Comparison of ENCODE assay signal across 17 cellular contexts in genomic region chr11:119616586-119617342, GRCh38.
DNase-seq lines count a peak whose midpoint lies in the region; ATAC-seq and TF ChIP-seq lines count a peak whose summit lies in the region.
"Had no signal": no experiment of that assay in that cellular context is flagged by ENCODE, and none has a peak within 500 bp of the region (broad histone marks: within the 10 kb centered on the region; RNA-seq: fewer than 3 reads in every experiment).

No MANE protein-coding gene starts in this region.

- ATAC-seq in T-helper 17 cell = no peak
- ATAC-seq in natural killer cell treated with Interleukin-12 subunit alpha and Interleukin-12 subunit beta and Interleukin-15 and Interleukin-18, amount 100 ng/mL, for 72 hours = no peak
- ATAC-seq: activated naive CD4-positive, alpha-beta T cell treated with anti-CD3 and anti-CD28 coated beads, Interleukin-2, amount 50 U/mL, for 72 hours had no signal

- no TSS peak for BruUV-seq in MCF 10A (replicated peaks; lab: Mats Ljungman, UMichigan)

- no peak for TF ChIP-seq CTCF in MCF 10A (IDR thresholded peaks at IDR 0.05; ENCODE audit: unreplicated experiment)
- TF ChIP-seq CTCF in breast epithelium (IDR thresholded peaks at IDR 0.05) = no peak
- no peak for TF ChIP-seq CTCF in fibroblast of villous mesenchyme (IDR thresholded peaks at IDR 0.05; ENCODE audit: insufficient read depth, low read depth, low read length)
- TF ChIP-seq CTCF in GM13977 (IDR thresholded peaks at IDR 0.05; ENCODE audit: extremely low read depth, insufficient read depth, missing control alignments) = no peak
- no peak for TF ChIP-seq CTCF in BE2C (IDR thresholded peaks at IDR 0.05; ENCODE audit: low read depth, low read length)

- H3K9me3 ChIP-seq in breast epithelium (no peaks in the 10 kb centered on the region), T-helper 17 cell (ENCODE audit: control insufficient read depth, low read length, poor library complexity, severe bottlenecking) (no peaks in the 10 kb centered on the region), BE2C (peaks cover 5% of the 10 kb centered on the region; the same call in 1 of the 2 replicates)
- H3K9me3 ChIP-seq: pancreas had no signal

- no peaks in the 10 kb centered on the region for H3K27me3 ChIP-seq in breast epithelium
- no peaks in the 10 kb centered on the region for H3K27me3 ChIP-seq in BE2C
- H3K27me3 ChIP-seq: pancreas had no signal

- H3K4me1 Mint-ChIP-seq in MCF 10A (ENCODE audit: insufficient read depth, unreplicated experiment) (peaks cover 7% of the 10 kb centered on the region), T-helper 17 cell (peaks cover 18% of the 10 kb centered on the region)
- H3K4me1 Mint-ChIP-seq in natural killer cell treated with Interleukin-12 subunit alpha and Interleukin-12 subunit beta and Interleukin-15 and Interleukin-18, amount 100 ng/mL, for 72 hours (ENCODE audit: low read depth in 2 of 2) = no peaks in the 10 kb centered on the region

- no peaks in the 10 kb centered on the region for H3K27me3 Mint-ChIP-seq in MCF 10A (ENCODE audit: insufficient read depth, unreplicated experiment)
- H3K27me3 Mint-ChIP-seq in T-helper 17 cell = peaks cover 14% of the 10 kb centered on the region
- peaks cover 14 to 16% of the 10 kb centered on the region in 2 donors for H3K27me3 Mint-ChIP-seq in natural killer cell treated with Interleukin-12 subunit alpha and Interleukin-12 subunit beta and Interleukin-15 and Interleukin-18, amount 100 ng/mL, for 72 hours

- DNase-seq in MCF 10A (ENCODE audit: unreplicated experiment) = no peak
- DNase-seq in breast epithelium (ENCODE audit: low spot score in 2 of 2) = no peak
- DNase-seq in T-helper 17 cell = no peak
- peak; percentile 24 for DNase-seq in fibroblast of villous mesenchyme (ENCODE audit: low read depth)
- DNase-seq in substantia nigra (lab: John Stamatoyannopoulos, UW) = no peak
- DNase-seq in natural killer cell treated with Interleukin-12 subunit alpha and Interleukin-12 subunit beta and Interleukin-15 and Interleukin-18, amount 100 ng/mL, for 72 hours (ENCODE audit: low spot score) = no peak
- no peak for DNase-seq in GM13977 (ENCODE audit: low spot score)
- DNase-seq in BE2C = no peak
- DNase-seq: activated CD4-positive, alpha-beta T cell treated with anti-CD3 and anti-CD28 coated beads for 4 hours; COR-L47; effector CD8-positive, alpha-beta T cell; kidney; NCI-H2081 treated with DMSO at 0.1 percent for 48 hours; pancreas had no signal

- no peak overlapping the region for H3K27ac ChIP-seq in breast epithelium
- H3K27ac ChIP-seq in substantia nigra (ENCODE audit: low read depth, low read length, poor library complexity, severe bottlenecking) = peak overlapping the region; percentile 94

- H3K4me3 ChIP-seq in breast epithelium (no peak overlapping the region), fibroblast of villous mesenchyme (ENCODE audit: low read depth, low read length) (no peak overlapping the region), BE2C (ENCODE audit: low read depth, low read length) (no peak overlapping the region)
- H3K4me3 ChIP-seq: lung, pancreas had no signal

- no peak overlapping the region for H3K4me3 Mint-ChIP-seq in MCF 10A (ENCODE audit: unreplicated experiment)
- H3K4me3 Mint-ChIP-seq in T-helper 17 cell = no peak overlapping the region
- H3K4me3 Mint-ChIP-seq in natural killer cell treated with Interleukin-12 subunit alpha and Interleukin-12 subunit beta and Interleukin-15 and Interleukin-18, amount 100 ng/mL, for 72 hours = no peak overlapping the region
- H3K4me3 Mint-ChIP-seq: activated T-helper 1 cell treated with anti-CD3 and anti-CD28 coated beads, Interleukin-12 subunit alpha, Interleukin-12 subunit beta, Interleukin-2, Interleukin-4 antibody, amounts not matched to agents 30 ng/mL and 10 ng/mL and 1 ng/mL, durations not matched to agents 14 hours and 24 hours and 36 hours had no signal

- POLR2A ChIA-PET in MCF 10A (lab: Yijun Ruan, JAX) = interaction anchor here (0.6 kb wide), 1 partner anchor 508 kb away, joined by 3 read pairs; no protein-coding TSS in a partner anchor

- in situ Hi-C loops in GM13977 (cut with MboI; ENCODE audit: low pct_unique_long_range_greater_than_20kb, low sequenced_read_pairs, unreplicated experiment) = no loop called here

- no peak for TF ChIP-seq POLR2A in breast epithelium (IDR thresholded peaks at IDR 0.05)

- H3K4me1 ChIP-seq in breast epithelium = no peaks in the 10 kb centered on the region
- H3K4me1 ChIP-seq in BE2C = no peaks in the 10 kb centered on the region
- H3K4me1 ChIP-seq: pancreas had no signal

- CTCF ChIA-PET in MCF 10A (lab: Yijun Ruan, JAX) = interaction anchor here (0.6 to 3.3 kb wide), 4 partner anchors 13 to 491 kb away, joined by 3 to 10 read pairs (median 4); no protein-coding TSS in a partner anchor

- H3K27ac Mint-ChIP-seq in MCF 10A (ENCODE audit: low read depth, unreplicated experiment) = peak overlapping the region; percentile 55
- peak overlapping the region; percentile 72 for H3K27ac Mint-ChIP-seq in T-helper 17 cell
- no peak overlapping the region for H3K27ac Mint-ChIP-seq in natural killer cell treated with Interleukin-12 subunit alpha and Interleukin-12 subunit beta and Interleukin-15 and Interleukin-18, amount 100 ng/mL, for 72 hours
- H3K27ac Mint-ChIP-seq: activated T-helper 1 cell treated with anti-CD3 and anti-CD28 coated beads, Interleukin-12 subunit alpha, Interleukin-12 subunit beta, Interleukin-2, Interleukin-4 antibody, amounts not matched to agents 30 ng/mL and 10 ng/mL and 1 ng/mL, durations not matched to agents 14 hours and 24 hours and 36 hours had no signal

- H3K36me3 Mint-ChIP-seq in MCF 10A (ENCODE audit: insufficient read depth, unreplicated experiment) (no peaks in the 10 kb centered on the region), T-helper 17 cell (ENCODE audit: low read depth) (no peaks in the 10 kb centered on the region)
- no peaks in the 10 kb centered on the region for H3K36me3 Mint-ChIP-seq in natural killer cell treated with Interleukin-12 subunit alpha and Interleukin-12 subunit beta and Interleukin-15 and Interleukin-18, amount 100 ng/mL, for 72 hours
- H3K36me3 Mint-ChIP-seq: activated naive CD4-positive, alpha-beta T cell treated with anti-CD3 and anti-CD28 coated beads, Interleukin-2, amount 50 U/mL, for 72 hours had no signal

- no peaks in the 10 kb centered on the region for H3K9me3 Mint-ChIP-seq in MCF 10A (ENCODE audit: unreplicated experiment)
- no peaks in the 10 kb centered on the region for H3K9me3 Mint-ChIP-seq in natural killer cell treated with Interleukin-12 subunit alpha and Interleukin-12 subunit beta and Interleukin-15 and Interleukin-18, amount 100 ng/mL, for 72 hours
- H3K9me3 Mint-ChIP-seq: activated naive CD4-positive, alpha-beta T cell treated with anti-CD3 and anti-CD28 coated beads, Interleukin-2, amount 50 U/mL, for 72 hours; activated T-helper 1 cell treated with anti-CD3 and anti-CD28 coated beads, Interleukin-12 subunit alpha, Interleukin-12 subunit beta, Interleukin-2, Interleukin-4 antibody, amounts not matched to agents 30 ng/mL and 10 ng/mL and 1 ng/mL, durations not matched to agents 14 hours and 24 hours and 36 hours had no signal

- intact Hi-C loops in MCF 10A (cut with micrococcal nuclease) (no loop called here), breast epithelium (cut with DNase I; ENCODE audit: low total_unique reads) (no loop called here)

- no peaks in the 10 kb centered on the region for H3K36me3 ChIP-seq in breast epithelium
- H3K36me3 ChIP-seq in BE2C = no peaks in the 10 kb centered on the region
- H3K36me3 ChIP-seq: pancreas had no signal

Comparison
In these comparisons a context has a peak if more than half of its experiments do, and no peak if none do; other contexts are left out.
1. H3K27ac Mint-ChIP-seq: peak in MCF 10A (single experiment) and T-helper 17 cell (single experiment); none in natural killer cell treated with Interleukin-12 subunit alpha and Interleukin-12 subunit beta and Interleukin-15 and Interleukin-18, amount 100 ng/mL, for 72 hours (0 of 2).